ENCODE assay signal across 1 cellular context in the genomic region with DNA sequence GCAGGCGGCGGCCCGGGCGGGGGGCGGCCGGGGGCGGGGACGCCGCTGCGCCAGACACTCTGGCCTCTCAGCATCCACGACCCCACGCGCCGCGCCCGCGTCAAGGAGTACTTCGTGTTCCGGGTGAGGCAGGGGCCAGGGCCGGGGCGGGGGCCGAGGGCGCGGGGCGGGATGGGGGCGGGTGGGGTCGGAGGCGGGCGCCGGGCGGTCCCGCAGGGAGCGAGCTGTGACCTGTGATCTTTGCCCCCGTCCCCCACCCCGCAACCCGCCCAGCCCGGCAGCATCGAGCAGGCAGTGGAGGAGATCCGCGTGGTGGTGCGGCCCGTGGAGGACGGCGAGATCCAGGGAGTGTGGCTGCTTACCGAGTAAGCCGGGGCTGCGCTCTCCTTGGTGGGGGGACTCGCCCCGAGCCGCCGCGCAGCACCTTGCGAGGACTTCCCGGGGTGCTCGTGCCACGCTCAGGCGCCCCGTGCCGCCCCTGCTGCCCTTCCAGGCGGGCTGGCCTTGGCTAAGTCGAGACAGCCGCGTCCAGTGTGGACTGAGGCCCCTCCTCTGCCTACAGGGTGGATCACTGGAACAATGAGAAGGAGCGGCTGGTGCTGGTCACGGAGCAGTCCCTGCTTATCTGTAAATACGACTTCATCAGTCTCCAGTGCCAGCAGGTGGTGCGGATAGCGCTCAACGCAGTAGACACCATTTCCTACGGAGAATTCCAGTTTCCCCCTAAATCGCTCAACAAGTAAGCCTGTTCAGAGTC.
TF ChIP-seq lines count a peak whose summit lies in the region.

No MANE protein-coding gene starts in this region.

TF ChIP-seq in HepG2, 621 proteins besides CTCF, POLR2A, EP300 and RAD21 (continued from another document and continues in another):
- TF ChIP-seq THAP9 (CRISPR knock-in tag; IDR thresholded peaks at IDR 0.05; ENCODE audit: borderline replicate concordance) (no peak), FOXP4 (CRISPR knock-in tag; IDR thresholded peaks at IDR 0.05) (no peak), ZFP82 (CRISPR knock-in tag; IDR thresholded peaks at IDR 0.05; ENCODE audit: borderline replicate concordance) (no peak), ISX (CRISPR knock-in tag; conservative IDR thresholded peaks at IDR 0.05) (no peak), ZNF563 (CRISPR knock-in tag; IDR thresholded peaks at IDR 0.05) (0 out of 2 replicates have a peak, but pooled peaks have one; percentile 45), ZMYM2 (CRISPR knock-in tag; IDR thresholded peaks at IDR 0.05) (peak; percentile 50; the same call in 1 of the 2 replicates), KAT2B (IDR thresholded peaks at IDR 0.05; ENCODE audit: borderline replicate concordance, low read depth, low read length) (no peak), ZNF598 (CRISPR knock-in tag; IDR thresholded peaks at IDR 0.05; ENCODE audit: borderline replicate concordance) (peak; percentile 91; the same call in 1 of the 2 replicates), ZFP90 (CRISPR knock-in tag; IDR thresholded peaks at IDR 0.05; ENCODE audit: borderline replicate concordance) (no peak), ZEB1 (IDR thresholded peaks at IDR 0.05; ENCODE audit: insufficient replicate concordance, low read depth) (no peak), SIX1 (CRISPR knock-in tag; IDR thresholded peaks at IDR 0.05; ENCODE audit: borderline replicate concordance) (no peak), ZNF678 (CRISPR knock-in tag; IDR thresholded peaks at IDR 0.05) (no peak), ZNF430 (CRISPR knock-in tag; IDR thresholded peaks at IDR 0.05) (peak; percentile 84), ZNF558 (CRISPR knock-in tag; IDR thresholded peaks at IDR 0.05; ENCODE audit: borderline replicate concordance) (no peak), MEIS1 (CRISPR knock-in tag; IDR thresholded peaks at IDR 0.05; ENCODE audit: borderline replicate concordance) (no peak), WIZ (CRISPR knock-in tag; IDR thresholded peaks at IDR 0.05) (no peak), CENPX (CRISPR knock-in tag; IDR thresholded peaks at IDR 0.05) (no peak), ZNF850 (CRISPR knock-in tag; conservative IDR thresholded peaks at IDR 0.05) (no peak), ETV6 (CRISPR knock-in tag; conservative IDR thresholded peaks at IDR 0.05) (no peak), HNF1B (CRISPR knock-in tag; IDR thresholded peaks at IDR 0.05) (peak; percentile 43; the same call in 1 of the 2 replicates), ZNF234 (CRISPR knock-in tag; conservative IDR thresholded peaks at IDR 0.05) (no peak; the same call in 1 of the 2 replicates), TOE1 (CRISPR knock-in tag; IDR thresholded peaks at IDR 0.05) (no peak), ZNF768 (CRISPR knock-in tag; IDR thresholded peaks at IDR 0.05) (peak; percentile 28; the same call in 1 of the 2 replicates), SNAPC2 (CRISPR knock-in tag; IDR thresholded peaks at IDR 0.05) (no peak), YY1 (IDR thresholded peaks at IDR 0.05; ENCODE audit: insufficient read depth, insufficient replicate concordance, low read depth, low read length) (no peak), ATF3 (CRISPR knock-in tag; IDR thresholded peaks at IDR 0.05) (no peak), HOXA3 (CRISPR knock-in tag; IDR thresholded peaks at IDR 0.05) (peak; percentile 44), LCORL (IDR thresholded peaks at IDR 0.05) (no peak), LCORL (CRISPR knock-in tag; IDR thresholded peaks at IDR 0.05) (peak; percentile 41), PHB2 (IDR thresholded peaks at IDR 0.05; ENCODE audit: partially characterized antibody) (no peak), ZFAT (CRISPR knock-in tag; conservative IDR thresholded peaks at IDR 0.05) (no peak), GPBP1L1 (CRISPR knock-in tag; IDR thresholded peaks at IDR 0.05) (no peak), CHD4 (IDR thresholded peaks at IDR 0.05; ENCODE audit: borderline replicate concordance, low read length) (no peak), GFI1 (CRISPR knock-in tag; IDR thresholded peaks at IDR 0.05; ENCODE audit: borderline replicate concordance) (no peak), RELA (CRISPR knock-in tag; IDR thresholded peaks at IDR 0.05) (no peak), SP1 (IDR thresholded peaks at IDR 0.05) (no peak), SP1 (CRISPR knock-in tag; IDR thresholded peaks at IDR 0.05) (no peak), BRD4 (CRISPR knock-in tag; IDR thresholded peaks at IDR 0.05) (no peak), KDM3A (CRISPR knock-in tag; IDR thresholded peaks at IDR 0.05; ENCODE audit: low read depth) (no peak; the same call in 1 of the 2 replicates), HMG20B (CRISPR knock-in tag; conservative IDR thresholded peaks at IDR 0.05) (no peak), SALL1 (CRISPR knock-in tag; IDR thresholded peaks at IDR 0.05) (peak; percentile 71), ATF7 (IDR thresholded peaks at IDR 0.05) (no peak), ATF7 (CRISPR knock-in tag; IDR thresholded peaks at IDR 0.05) (no peak), ZNF367 (CRISPR knock-in tag; IDR thresholded peaks at IDR 0.05; ENCODE audit: borderline replicate concordance) (no peak), MED8 (CRISPR knock-in tag; IDR thresholded peaks at IDR 0.05; ENCODE audit: insufficient replicate concordance) (peak; percentile 42), ZNF331 (CRISPR knock-in tag; IDR thresholded peaks at IDR 0.05) (peak; percentile 11; the same call in 1 of the 2 replicates)
- TF ChIP-seq, protein P1, sequence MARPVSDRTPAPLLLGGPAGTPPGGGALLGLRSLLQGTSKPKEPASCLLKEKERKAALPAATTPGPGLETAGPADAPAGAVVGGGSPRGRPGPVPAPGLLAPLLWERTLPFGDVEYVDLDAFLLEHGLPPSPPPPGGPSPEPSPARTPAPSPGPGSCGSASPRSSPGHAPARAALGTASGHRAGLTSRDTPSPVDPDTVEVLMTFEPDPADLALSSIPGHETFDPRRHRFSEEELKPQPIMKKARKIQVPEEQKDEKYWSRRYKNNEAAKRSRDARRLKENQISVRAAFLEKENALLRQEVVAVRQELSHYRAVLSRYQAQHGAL (CRISPR knock-in tag; IDR thresholded peaks at IDR 0.05; ENCODE audit: not compliant biosample characterization) = no peak
- TF ChIP-seq, protein P2, sequence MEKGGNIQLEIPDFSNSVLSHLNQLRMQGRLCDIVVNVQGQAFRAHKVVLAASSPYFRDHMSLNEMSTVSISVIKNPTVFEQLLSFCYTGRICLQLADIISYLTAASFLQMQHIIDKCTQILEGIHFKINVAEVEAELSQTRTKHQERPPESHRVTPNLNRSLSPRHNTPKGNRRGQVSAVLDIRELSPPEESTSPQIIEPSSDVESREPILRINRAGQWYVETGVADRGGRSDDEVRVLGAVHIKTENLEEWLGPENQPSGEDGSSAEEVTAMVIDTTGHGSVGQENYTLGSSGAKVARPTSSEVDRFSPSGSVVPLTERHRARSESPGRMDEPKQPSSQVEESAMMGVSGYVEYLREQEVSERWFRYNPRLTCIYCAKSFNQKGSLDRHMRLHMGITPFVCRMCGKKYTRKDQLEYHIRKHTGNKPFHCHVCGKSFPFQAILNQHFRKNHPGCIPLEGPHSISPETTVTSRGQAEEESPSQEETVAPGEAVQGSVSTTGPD (CRISPR knock-in tag; IDR thresholded peaks at IDR 0.05) = no peak
- TF ChIP-seq, protein P3, sequence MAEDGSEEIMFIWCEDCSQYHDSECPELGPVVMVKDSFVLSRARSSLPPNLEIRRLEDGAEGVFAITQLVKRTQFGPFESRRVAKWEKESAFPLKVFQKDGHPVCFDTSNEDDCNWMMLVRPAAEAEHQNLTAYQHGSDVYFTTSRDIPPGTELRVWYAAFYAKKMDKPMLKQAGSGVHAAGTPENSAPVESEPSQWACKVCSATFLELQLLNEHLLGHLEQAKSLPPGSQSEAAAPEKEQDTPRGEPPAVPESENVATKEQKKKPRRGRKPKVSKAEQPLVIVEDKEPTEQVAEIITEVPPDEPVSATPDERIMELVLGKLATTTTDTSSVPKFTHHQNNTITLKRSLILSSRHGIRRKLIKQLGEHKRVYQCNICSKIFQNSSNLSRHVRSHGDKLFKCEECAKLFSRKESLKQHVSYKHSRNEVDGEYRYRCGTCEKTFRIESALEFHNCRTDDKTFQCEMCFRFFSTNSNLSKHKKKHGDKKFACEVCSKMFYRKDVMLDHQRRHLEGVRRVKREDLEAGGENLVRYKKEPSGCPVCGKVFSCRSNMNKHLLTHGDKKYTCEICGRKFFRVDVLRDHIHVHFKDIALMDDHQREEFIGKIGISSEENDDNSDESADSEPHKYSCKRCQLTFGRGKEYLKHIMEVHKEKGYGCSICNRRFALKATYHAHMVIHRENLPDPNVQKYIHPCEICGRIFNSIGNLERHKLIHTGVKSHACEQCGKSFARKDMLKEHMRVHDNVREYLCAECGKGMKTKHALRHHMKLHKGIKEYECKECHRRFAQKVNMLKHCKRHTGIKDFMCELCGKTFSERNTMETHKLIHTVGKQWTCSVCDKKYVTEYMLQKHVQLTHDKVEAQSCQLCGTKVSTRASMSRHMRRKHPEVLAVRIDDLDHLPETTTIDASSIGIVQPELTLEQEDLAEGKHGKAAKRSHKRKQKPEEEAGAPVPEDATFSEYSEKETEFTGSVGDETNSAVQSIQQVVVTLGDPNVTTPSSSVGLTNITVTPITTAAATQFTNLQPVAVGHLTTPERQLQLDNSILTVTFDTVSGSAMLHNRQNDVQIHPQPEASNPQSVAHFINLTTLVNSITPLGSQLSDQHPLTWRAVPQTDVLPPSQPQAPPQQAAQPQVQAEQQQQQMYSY (CRISPR knock-in tag; IDR thresholded peaks at IDR 0.05) = no peak
- TF ChIP-seq, protein P4, sequence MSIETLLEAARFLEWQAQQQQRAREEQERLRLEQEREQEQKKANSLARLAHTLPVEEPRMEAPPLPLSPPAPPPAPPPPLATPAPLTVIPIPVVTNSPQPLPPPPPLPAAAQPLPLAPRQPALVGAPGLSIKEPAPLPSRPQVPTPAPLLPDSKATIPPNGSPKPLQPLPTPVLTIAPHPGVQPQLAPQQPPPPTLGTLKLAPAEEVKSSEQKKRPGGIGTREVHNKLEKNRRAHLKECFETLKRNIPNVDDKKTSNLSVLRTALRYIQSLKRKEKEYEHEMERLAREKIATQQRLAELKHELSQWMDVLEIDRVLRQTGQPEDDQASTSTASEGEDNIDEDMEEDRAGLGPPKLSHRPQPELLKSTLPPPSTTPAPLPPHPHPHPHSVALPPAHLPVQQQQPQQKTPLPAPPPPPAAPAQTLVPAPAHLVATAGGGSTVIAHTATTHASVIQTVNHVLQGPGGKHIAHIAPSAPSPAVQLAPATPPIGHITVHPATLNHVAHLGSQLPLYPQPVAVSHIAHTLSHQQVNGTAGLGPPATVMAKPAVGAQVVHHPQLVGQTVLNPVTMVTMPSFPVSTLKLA (IDR thresholded peaks at IDR 0.05) = no peak
